ENCODE assay signal across 7 cellular contexts in the genomic region with DNA sequence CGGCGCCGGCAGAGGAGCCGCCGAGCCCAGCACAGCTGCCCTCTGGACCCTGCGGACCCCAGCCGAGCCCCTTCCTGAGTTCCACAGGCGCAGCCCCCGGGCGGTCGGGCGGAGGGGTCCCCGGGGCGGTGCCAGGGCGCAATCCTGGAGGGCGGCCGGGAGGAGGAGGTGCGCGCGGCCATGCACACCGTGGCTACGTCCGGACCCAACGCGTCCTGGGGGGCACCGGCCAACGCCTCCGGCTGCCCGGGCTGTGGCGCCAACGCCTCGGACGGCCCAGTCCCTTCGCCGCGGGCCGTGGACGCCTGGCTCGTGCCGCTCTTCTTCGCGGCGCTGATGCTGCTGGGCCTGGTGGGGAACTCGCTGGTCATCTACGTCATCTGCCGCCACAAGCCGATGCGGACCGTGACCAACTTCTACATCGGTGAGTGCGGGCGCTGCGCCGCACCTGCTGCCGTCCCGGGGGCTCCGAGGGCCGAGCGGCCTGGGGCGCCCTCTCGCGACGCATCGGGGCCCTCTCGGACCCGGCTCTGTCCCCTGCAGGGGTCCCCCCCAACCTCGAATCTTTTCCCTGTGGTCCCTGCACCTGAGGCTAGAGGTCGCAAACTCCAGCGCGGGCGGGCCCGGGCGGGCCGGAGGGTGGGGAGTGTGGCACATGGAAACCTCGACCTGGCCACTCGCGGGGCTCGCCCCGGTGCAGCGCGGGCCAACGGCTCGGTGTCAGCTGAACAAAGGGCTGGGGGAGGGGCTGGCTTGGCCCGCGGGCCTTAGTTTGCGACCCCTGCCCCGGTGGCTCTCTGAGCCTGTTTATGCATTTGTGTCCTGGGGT. TPM values are rescaled to one million over a fixed set of nuclear protein-coding genes. Genes with fewer than 3 reads are reported as not detected.
DNase-seq lines count a peak whose midpoint lies in the region; TF ChIP-seq lines count a peak whose summit lies in the region.

TSS of gene KISS1R (plus strand) at position 11 of the 829 bp plus-strand sequence. CDS start at position 181, 170 bp downstream.

- peaks cover 6% of the 10 kb centered on the region; the same call in 1 of the 2 replicates for H3K79me2 ChIP-seq in MM.1S (ENCODE audit: low read length)

- H3K4me1 ChIP-seq in ES-I3 (ENCODE audit: insufficient read depth, low read length) (no peaks in the 10 kb centered on the region), MM.1S (ENCODE audit: low read length) (no peaks in the 10 kb centered on the region)

- no peak for DNase-seq in MM.1S
- peak; percentile 72 for DNase-seq in activated CD8-positive, alpha-beta memory T cell treated with anti-CD3 and anti-CD28 coated beads, Interleukin-2, amount 50 U/mL, for 48 hours
- peak; percentile 71 for DNase-seq in glutamatergic neuron
- DNase-seq in putamen (ENCODE audit: low spot score) = no peak
- no peak for DNase-seq in NCI-H2107 (lab: John Stamatoyannopoulos, UW)

- H3K9me3 ChIP-seq in ES-I3 (ENCODE audit: control insufficient read depth, insufficient read depth, low read length) (no peaks in the 10 kb centered on the region), MM.1S (replicated peaks; ENCODE audit: insufficient read depth, low read length) (no peaks in the 10 kb centered on the region)

- H3K9ac ChIP-seq in ES-I3 (ENCODE audit: low read depth, low read length) = peak within 1 kb of the TSS; percentile 68
- H3K9ac ChIP-seq in MM.1S (ENCODE audit: low read length) = no peak within 1 kb of the TSS

- peaks cover 3% of the 10 kb centered on the region for H3K4me1 Mint-ChIP-seq in glutamatergic neuron (ENCODE audit: low read depth, unreplicated experiment)

- no peaks in the 10 kb centered on the region for H3F3A ChIP-seq in MM.1S (ENCODE audit: insufficient read depth, low read length)

- H3K27ac Mint-ChIP-seq in glutamatergic neuron (ENCODE audit: unreplicated experiment) = no peak within 1 kb of the TSS

- 0 out of 2 replicates have a peak within 1 kb of the TSS, but pooled peaks have one; percentile 32 for H3K4me2 ChIP-seq in MM.1S (ENCODE audit: low read depth, low read length)

- peak within 1 kb of the TSS; percentile 68 for H3K4me3 Mint-ChIP-seq in glutamatergic neuron (ENCODE audit: unreplicated experiment)

- no peak within 1 kb of the TSS for H2AFZ ChIP-seq in MM.1S (ENCODE audit: low read length)

- peaks cover 15% of the 10 kb centered on the region for H3K27me3 Mint-ChIP-seq in glutamatergic neuron (ENCODE audit: unreplicated experiment)

- H4K20me1 ChIP-seq in MM.1S (ENCODE audit: insufficient read depth, low read length) = no peaks in the 10 kb centered on the region

- H3K36me3 Mint-ChIP-seq in glutamatergic neuron (ENCODE audit: unreplicated experiment) = no peaks in the 10 kb centered on the region

- peaks cover 46% of the 10 kb centered on the region for H3K27me3 ChIP-seq in MM.1S (replicated peaks; ENCODE audit: insufficient read depth, low read length)

- TF ChIP-seq CTCF in MM.1S (IDR thresholded peaks at IDR 0.05; ENCODE audit: low read length) = peak; percentile 41
- TF ChIP-seq CTCF in glutamatergic neuron (IDR thresholded peaks at IDR 0.05; ENCODE audit: partially characterized antibody, unreplicated experiment) = peak; percentile 42

- H3K4me3 ChIP-seq in MM.1S (ENCODE audit: low read length) (peak within 1 kb of the TSS; percentile 2; the same call in 1 of the 2 replicates), skin epidermis (peak within 1 kb of the TSS in 6 of 7 experiments; percentile 1 to 26 (median 14))

- H3K36me3 ChIP-seq in ES-I3 (ENCODE audit: insufficient read depth, low read length) (no peaks in the 10 kb centered on the region), MM.1S (replicated peaks; ENCODE audit: insufficient read depth, low read length) (no peaks in the 10 kb centered on the region)

- no peak within 1 kb of the TSS for H3K27ac ChIP-seq in MM.1S (ENCODE audit: low read length)
- peak within 1 kb of the TSS in 1 of 21 experiments; percentile 13 for H3K27ac ChIP-seq in skin epidermis

- H3K9me2 ChIP-seq in MM.1S (replicated peaks; ENCODE audit: insufficient read depth, low read length) = no peaks in the 10 kb centered on the region

- H3K9me3 Mint-ChIP-seq in glutamatergic neuron (ENCODE audit: unreplicated experiment) = peaks cover 3% of the 10 kb centered on the region

RNA-seq across cellular contexts. Expression of gene KISS1R, which starts in this region (rescaled TPM):
- total RNA-seq in glutamatergic neuron (ENCODE audit: unreplicated experiment) = not detected

Comparison
In these comparisons a context has a peak if more than half of its experiments do, and no peak if none do; other contexts are left out.
1. Peak in DNase-seq in glutamatergic neuron; RNA of the gene not detected or under 1 TPM.